Comparison of ENCODE assay signal across 10 cellular contexts in genomic region chr3:16373270-16373785, GRCh38.
DNase-seq lines count a peak whose midpoint lies in the region; ATAC-seq and TF ChIP-seq lines count a peak whose summit lies in the region.
"Had no signal": no experiment of that assay in that cellular context is flagged by ENCODE, and none has a peak within 500 bp of the region (broad histone marks: within the 10 kb centered on the region; RNA-seq: fewer than 3 reads in every experiment).

No MANE protein-coding gene starts in this region.

- TF ChIP-seq CTCF in GM12873 (IDR thresholded peaks at IDR 0.05; ENCODE audit: insufficient read depth, low read depth, low read length, missing control alignments): peak; percentile 25
- TF ChIP-seq CTCF in endothelial cell (IDR thresholded peaks at IDR 0.05; ENCODE audit: unreplicated experiment): no peak

- peak; percentile 25 for ATAC-seq in HG03439 (IDR thresholded peaks at IDR 0.05; ENCODE audit: unreplicated experiment)
- no peak for ATAC-seq in stimulated activated naive B cell treated with anti-CD40 and anti-IgM and Interleukin-4, amounts not matched to agents 10 μg/mL and 1 μg/mL and 100 μg/mL, for 72 hours (replicated peaks)
- ATAC-seq in HG02970 (IDR thresholded peaks at IDR 0.05; ENCODE audit: low FRiP score, unreplicated experiment): no peak
- ATAC-seq: K562 had no signal

- peaks cover 40% of the 10 kb centered on the region for H3K36me3 Mint-ChIP-seq in endothelial cell (ENCODE audit: low read depth, unreplicated experiment)
- peaks cover 79 to 89% of the 10 kb centered on the region in 2 donors for H3K36me3 Mint-ChIP-seq in stimulated activated naive B cell treated with anti-CD40 and anti-IgM and Interleukin-4, amounts not matched to agents 10 μg/mL and 1 μg/mL and 100 μg/mL, for 72 hours

- peaks cover 12% of the 10 kb centered on the region for H3K27me3 Mint-ChIP-seq in endothelial cell (ENCODE audit: unreplicated experiment)
- no peaks in the 10 kb centered on the region for H3K27me3 Mint-ChIP-seq in stimulated activated naive B cell treated with anti-CD40 and anti-IgM and Interleukin-4, amounts not matched to agents 10 μg/mL and 1 μg/mL and 100 μg/mL, for 72 hours
- H3K27me3 Mint-ChIP-seq: activated CD4-positive, alpha-beta memory T cell treated with anti-CD3 and anti-CD28 coated beads, Interleukin-2, amount 10 ng/mL, durations not matched to agents 7 days and 5 days had no signal

- no peak overlapping the region for H3K4me3 Mint-ChIP-seq in endothelial cell (ENCODE audit: unreplicated experiment)
- peak overlapping the region; percentile 60 to 70 for H3K4me3 Mint-ChIP-seq in stimulated activated naive B cell treated with anti-CD40 and anti-IgM and Interleukin-4, amounts not matched to agents 10 μg/mL and 1 μg/mL and 100 μg/mL, for 72 hours
- H3K4me3 Mint-ChIP-seq: activated CD4-positive, alpha-beta memory T cell treated with anti-CD3 and anti-CD28 coated beads, Interleukin-2, amount 10 ng/mL, durations not matched to agents 7 days and 5 days had no signal

- H3K27ac Mint-ChIP-seq in endothelial cell (ENCODE audit: unreplicated experiment): peak overlapping the region; percentile 77
- peak overlapping the region; percentile 96 for H3K27ac Mint-ChIP-seq in stimulated activated naive B cell treated with anti-CD40 and anti-IgM and Interleukin-4, amounts not matched to agents 10 μg/mL and 1 μg/mL and 100 μg/mL, for 72 hours

- H3K4me1 Mint-ChIP-seq in endothelial cell (ENCODE audit: unreplicated experiment): peaks cover 68% of the 10 kb centered on the region
- peaks cover 77 to 96% of the 10 kb centered on the region in 2 donors for H3K4me1 Mint-ChIP-seq in stimulated activated naive B cell treated with anti-CD40 and anti-IgM and Interleukin-4, amounts not matched to agents 10 μg/mL and 1 μg/mL and 100 μg/mL, for 72 hours

- DNase-seq in endothelial cell (ENCODE audit: low spot score) (no peak), NCI-H748 treated with DMSO at 0.1 percent for 48 hours (lab: John Stamatoyannopoulos, UW) (no peak), ecto neural progenitor cell (ENCODE audit: low spot score) (no peak)
- peak; percentile 40 for DNase-seq in stimulated activated naive B cell treated with anti-CD40 and anti-IgM and Interleukin-4, amounts not matched to agents 10 μg/mL and 1 μg/mL and 100 μg/mL, for 72 hours
- DNase-seq: activated CD4-positive, alpha-beta memory T cell treated with anti-CD3 and anti-CD28 coated beads, Interleukin-2, amount 10 ng/mL, durations not matched to agents 7 days and 5 days; sigmoid colon had no signal

- no peaks in the 10 kb centered on the region for H3K9me3 Mint-ChIP-seq in endothelial cell (ENCODE audit: unreplicated experiment)
- peaks cover 0 to 4% of the 10 kb centered on the region in 2 donors for H3K9me3 Mint-ChIP-seq in stimulated activated naive B cell treated with anti-CD40 and anti-IgM and Interleukin-4, amounts not matched to agents 10 μg/mL and 1 μg/mL and 100 μg/mL, for 72 hours
